8 cellular contexts compared by ENCODE assay signal in the genomic region with DNA sequence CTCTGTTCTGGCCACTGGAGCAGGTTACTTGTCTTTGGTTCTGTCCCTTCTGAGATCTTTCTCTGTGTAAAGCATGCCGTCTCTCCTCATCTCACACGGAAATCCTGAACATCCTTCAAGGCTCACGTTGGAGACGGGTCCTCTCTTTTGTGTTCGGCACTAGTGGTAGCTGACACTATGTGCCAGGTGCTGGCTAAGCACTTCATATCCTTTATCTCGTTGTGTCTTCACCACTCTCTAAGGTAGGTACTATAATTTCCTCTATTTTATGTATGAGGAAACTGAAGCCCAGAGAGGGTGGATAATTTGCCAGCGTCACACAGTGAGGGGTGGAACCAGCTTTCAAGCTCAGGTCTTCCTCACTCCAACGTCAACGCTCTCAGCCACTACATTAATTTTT. TPM values are rescaled to one million over a fixed set of nuclear protein-coding genes. Genes with fewer than 3 reads are reported as not detected.
DNase-seq lines count a peak whose midpoint lies in the region; ATAC-seq and TF ChIP-seq lines count a peak whose summit lies in the region.

No MANE protein-coding gene starts in this region.

- CTCF ChIA-PET in GM10248 (lab: Yijun Ruan, JAX): interaction anchor here (1.2 to 4.6 kb wide), 4 partner anchors 41 to 124 kb away, joined by 3 to 17 read pairs (median 8); no protein-coding TSS in a partner anchor

- peak overlapping the region; percentile 84 to 93 (median 91) for H3K27ac ChIP-seq in upper lobe of left lung

- H3K4me3 ChIP-seq in upper lobe of left lung: peak overlapping the region in 2 of 4 donors; percentile 88 to 95

- peaks cover 0 to 18% (median 3%) of the 10 kb centered on the region in 4 donors for H3K36me3 ChIP-seq in upper lobe of left lung

- TF ChIP-seq EP300 in upper lobe of left lung (IDR thresholded peaks at IDR 0.05): no peak

- POLR2A ChIA-PET in GM10248 (lab: Yijun Ruan, JAX): interaction anchor here (0.6 kb wide), 1 partner anchor 125 kb away, joined by 3 read pairs; a partner anchor contains a TSS

- no peaks in the 10 kb centered on the region for H3K9me3 ChIP-seq in upper lobe of left lung

- DNase-seq in stimulated activated naive CD8-positive, alpha-beta T cell treated with anti-CD3 and anti-CD28 coated beads, Interleukin-15, Interleukin-2, amounts not matched to agents 100 U/mL and 50 U/mL, for 24 hours: no peak
- DNase-seq in kidney glomerular epithelial cell (lab: John Stamatoyannopoulos, UW) (peak; percentile 54), upper lobe of left lung (no peak), GM10248 (ENCODE audit: extremely low spot score) (no peak)

- WGBS in upper lobe of left lung, 2 donors: 31 to 35% methylated on average over 9 of the region's 9 CpGs

- no peak for TF ChIP-seq CTCF in upper lobe of left lung (IDR thresholded peaks at IDR 0.05)
- TF ChIP-seq CTCF in GM10248 (IDR thresholded peaks at IDR 0.05; ENCODE audit: control extremely low read depth, extremely low read depth, low read depth, missing control alignments): no peak

- no peaks in the 10 kb centered on the region for H3K27me3 ChIP-seq in upper lobe of left lung

- H3K4me1 ChIP-seq in upper lobe of left lung: peaks cover 38 to 62% (median 41%) of the 10 kb centered on the region in 4 donors

- H3K9me3 Mint-ChIP-seq in stimulated activated naive CD8-positive, alpha-beta T cell treated with anti-CD3 and anti-CD28 coated beads, Interleukin-15, Interleukin-2, amounts not matched to agents 100 ng/mL and 50 ng/mL, for 24 hours: no peaks in the 10 kb centered on the region
- H3K9me3 Mint-ChIP-seq in activated naive CD4-positive, alpha-beta T cell treated with anti-CD3 and anti-CD28 coated beads, Interleukin-2, amount 50 U/mL, for 24 hours: no peaks in the 10 kb centered on the region

- H3K4me1 Mint-ChIP-seq in stimulated activated naive CD8-positive, alpha-beta T cell treated with anti-CD3 and anti-CD28 coated beads, Interleukin-15, Interleukin-2, amounts not matched to agents 100 ng/mL and 50 ng/mL, for 24 hours (ENCODE audit: low read depth): peaks cover 54% of the 10 kb centered on the region
- peaks cover 58% of the 10 kb centered on the region for H3K4me1 Mint-ChIP-seq in activated naive CD4-positive, alpha-beta T cell treated with anti-CD3 and anti-CD28 coated beads, Interleukin-2, amount 50 U/mL, for 24 hours

- H3K36me3 Mint-ChIP-seq in stimulated activated naive CD8-positive, alpha-beta T cell treated with anti-CD3 and anti-CD28 coated beads, Interleukin-15, Interleukin-2, amounts not matched to agents 100 ng/mL and 50 ng/mL, for 24 hours (ENCODE audit: low read depth): peaks cover 21% of the 10 kb centered on the region
- H3K36me3 Mint-ChIP-seq in activated naive CD4-positive, alpha-beta T cell treated with anti-CD3 and anti-CD28 coated beads, Interleukin-2, amount 50 U/mL, for 24 hours: peaks cover 9% of the 10 kb centered on the region

- H3K27ac Mint-ChIP-seq in stimulated activated naive CD8-positive, alpha-beta T cell treated with anti-CD3 and anti-CD28 coated beads, Interleukin-15, Interleukin-2, amounts not matched to agents 100 ng/mL and 50 ng/mL, for 24 hours: peak overlapping the region; percentile 97
- H3K27ac Mint-ChIP-seq in activated naive CD4-positive, alpha-beta T cell treated with anti-CD3 and anti-CD28 coated beads, Interleukin-2, amount 50 U/mL, for 24 hours: peak overlapping the region; percentile 99

- ATAC-seq in stimulated activated naive CD8-positive, alpha-beta T cell treated with anti-CD3 and anti-CD28 coated beads, Interleukin-15, Interleukin-2, amounts not matched to agents 100 U/mL and 50 U/mL, for 24 hours: no peak
- ATAC-seq in upper lobe of left lung (ENCODE audit: low FRiP score in 2 of 2): no peak
- no peak for ATAC-seq in HG03280 (IDR thresholded peaks at IDR 0.05; ENCODE audit: unreplicated experiment)
- no peak for ATAC-seq in esophagus mucosa

- no peak for TF ChIP-seq POLR2A in upper lobe of left lung (IDR thresholded peaks at IDR 0.05)

- H3K27me3 Mint-ChIP-seq in stimulated activated naive CD8-positive, alpha-beta T cell treated with anti-CD3 and anti-CD28 coated beads, Interleukin-15, Interleukin-2, amounts not matched to agents 100 ng/mL and 50 ng/mL, for 24 hours: no peaks in the 10 kb centered on the region
- no peaks in the 10 kb centered on the region for H3K27me3 Mint-ChIP-seq in activated naive CD4-positive, alpha-beta T cell treated with anti-CD3 and anti-CD28 coated beads, Interleukin-2, amount 50 U/mL, for 24 hours

- H3K4me3 Mint-ChIP-seq in stimulated activated naive CD8-positive, alpha-beta T cell treated with anti-CD3 and anti-CD28 coated beads, Interleukin-15, Interleukin-2, amounts not matched to agents 100 ng/mL and 50 ng/mL, for 24 hours: peak overlapping the region; percentile 94
- peak overlapping the region; percentile 97 for H3K4me3 Mint-ChIP-seq in activated naive CD4-positive, alpha-beta T cell treated with anti-CD3 and anti-CD28 coated beads, Interleukin-2, amount 50 U/mL, for 24 hours

RNA-seq across cellular contexts. Expression of a gene that starts 1.2 kb away (rescaled TPM):
- total RNA-seq in upper lobe of left lung (100 to 1,000 TPM in 1 of 6 donors, 10 to 100 TPM in 5; 23.7 to 126 (median 29.1) TPM), esophagus mucosa (11.2 TPM)

RNA-seq across cellular contexts. Expression of a gene that starts 1.5 kb away (rescaled TPM):
- 10 to 100 TPM; 22.3 to 43.2 (median 34.6) TPM for total RNA-seq in upper lobe of left lung
- total RNA-seq in esophagus mucosa: 20.8 TPM

RNA-seq across cellular contexts. Expression of a gene that starts 12.8 kb away (rescaled TPM):
- total RNA-seq in upper lobe of left lung (10 to 100 TPM in 1 of 6 donors, 1 to 10 TPM in 4, under 1 TPM in 1; 0.72 to 10.5 (median 5.1) TPM), esophagus mucosa (0.04 TPM)
